ENCODE assay signal across 25 cellular contexts in the genomic region with DNA sequence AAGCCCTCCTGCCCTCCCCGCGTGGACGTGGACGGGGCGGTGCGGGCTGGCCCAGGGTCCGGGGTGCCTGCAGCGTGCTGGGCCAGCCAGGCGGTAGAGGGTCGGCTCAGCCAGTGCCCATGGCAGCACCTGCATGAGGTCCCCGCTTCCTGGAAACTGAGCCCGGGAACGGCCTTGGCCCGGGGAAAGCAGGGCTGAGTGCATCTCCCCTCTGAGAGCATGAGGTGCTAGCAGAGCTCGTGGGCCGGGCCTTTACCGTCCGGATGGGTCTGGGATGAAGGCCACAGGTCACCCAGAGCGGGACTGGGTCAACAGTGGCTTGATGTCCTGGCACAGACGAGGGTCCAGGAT. TPM values are rescaled to one million over a fixed set of nuclear protein-coding genes. Genes with fewer than 3 reads are reported as not detected.
DNase-seq lines count a peak whose midpoint lies in the region; ATAC-seq, FAIRE-seq and TF ChIP-seq lines count a peak whose summit lies in the region.
"Had no signal": no experiment of that assay in that cellular context is flagged by ENCODE, and none has a peak within 500 bp of the region (broad histone marks: within the 10 kb centered on the region; RNA-seq: fewer than 3 reads in every experiment).

No MANE protein-coding gene starts in this region.

- no peak for TF ChIP-seq CTCF in right lobe of liver (IDR thresholded peaks at IDR 0.05)
- TF ChIP-seq CTCF in D721Med (IDR thresholded peaks at IDR 0.05; ENCODE audit: insufficient read depth, missing control alignments), result no peak

- H3K9ac ChIP-seq in BLaER1, result no peak overlapping the region
- H3K9ac ChIP-seq: BLaER1 treated with 17β-estradiol and CSF1 and Interleukin-3, amounts not matched to agents 10 nM and 100 nM; neural progenitor cell had no signal

- no CpG with 5 or more reads among the region's 20 CpGs for WGBS in right lobe of liver (ENCODE audit: insufficient coverage, low coverage, low lambda C conversion rate, missing lambda C conversion rate)

- ATAC-seq in right lobe of liver (peak; percentile 11 to 73 (median 41)), GM21717 (IDR thresholded peaks at IDR 0.05; ENCODE audit: unreplicated experiment) (no peak)
- peak; percentile 52 for ATAC-seq in stimulated activated memory B cell treated with anti-CD40 and anti-IgM and Interleukin-4, amounts not matched to agents 10 μg/mL and 1 μg/mL and 100 μg/mL, for 72 hours
- ATAC-seq: stimulated activated effector memory CD8-positive, alpha-beta T cell treated with anti-CD3 and anti-CD28 coated beads, Interleukin-12 subunit alpha, Interleukin-12 subunit beta, amount 100 ng/mL, for 72 hours; T-helper 17 cell had no signal

- H3K4me3 ChIP-seq in BLaER1, result no peak overlapping the region
- no peak overlapping the region for H3K4me3 ChIP-seq in right lobe of liver
- H3K4me3 ChIP-seq: BLaER1 treated with 17β-estradiol and CSF1 and Interleukin-3, amounts not matched to agents 10 nM and 100 nM; HAP-1; neural progenitor cell; prostate gland; SK-N-MC; transverse colon had no signal

- H3K36me3 ChIP-seq in BLaER1 (no peaks in the 10 kb centered on the region), right lobe of liver (no peaks in the 10 kb centered on the region)
- H3K36me3 ChIP-seq: BLaER1 treated with 17β-estradiol and CSF1 and Interleukin-3, amounts not matched to agents 10 nM and 100 nM; HAP-1; neural progenitor cell; prostate gland; transverse colon had no signal

- H3K4me1 ChIP-seq in BLaER1 (peaks cover 40% of the 10 kb centered on the region), right lobe of liver (peaks cover 0 to 55% (median 27%) of the 10 kb centered on the region in 4 donors)
- H3K4me1 ChIP-seq: neural progenitor cell, prostate gland had no signal

- H4K20me1 ChIP-seq in BLaER1, result peaks cover 26% of the 10 kb centered on the region; the same call in 1 of the 2 replicates

- no peak for TF ChIP-seq POLR2A in right lobe of liver (IDR thresholded peaks at IDR 0.05)

- H3K4me1 Mint-ChIP-seq in stimulated activated memory B cell treated with anti-CD40 and anti-IgM and Interleukin-4, amounts not matched to agents 10 μg/mL and 1 μg/mL and 100 μg/mL, for 72 hours, result peaks cover 52% of the 10 kb centered on the region
- H3K4me1 Mint-ChIP-seq: neural progenitor cell had no signal

- H3K27ac Mint-ChIP-seq in stimulated activated memory B cell treated with anti-CD40 and anti-IgM and Interleukin-4, amounts not matched to agents 10 μg/mL and 1 μg/mL and 100 μg/mL, for 72 hours, result peak overlapping the region; percentile 90
- H3K27ac Mint-ChIP-seq: endodermal cell, neural progenitor cell, T-helper 17 cell had no signal

- DNase-seq in caudate nucleus (lab: John Stamatoyannopoulos, UW), result no peak
- DNase-seq in right lobe of liver, result peak in 1 of 3 donors; percentile 59
- DNase-seq in NCI-H187 (lab: John Stamatoyannopoulos, UW), result no peak
- DNase-seq in D721Med (ENCODE audit: insufficient read length, low spot score), result no peak
- no peak for DNase-seq in cortex of kidney (lab: John Stamatoyannopoulos, UW)
- DNase-seq: ACHN; activated CD4-positive, alpha-beta T cell treated with anti-CD3 and anti-CD28 coated beads, Interleukin-2, amount 50 U/mL, for 1 hour; activated naive CD8-positive, alpha-beta T cell treated with anti-CD3 and anti-CD28 coated beads for 36 hours; Calu3; endodermal cell; midbrain; NCI-H1436; NCI-H524 treated with DMSO at 0.1 percent for 48 hours; stimulated activated CD4-positive, alpha-beta T cell treated with anti-CD3 and anti-CD28 coated beads, Interleukin-1b, Interleukin-23, amount 100 ng/mL, for 48 hours; T-helper 17 cell; transverse colon had no signal

- H3K4me2 ChIP-seq in BLaER1, result peak overlapping the region; percentile 91; the same call in 1 of the 2 replicates
- H3K4me2 ChIP-seq: neural progenitor cell had no signal

- H3K4me3 Mint-ChIP-seq in stimulated activated memory B cell treated with anti-CD40 and anti-IgM and Interleukin-4, amounts not matched to agents 10 μg/mL and 1 μg/mL and 100 μg/mL, for 72 hours, result no peak overlapping the region
- H3K4me3 Mint-ChIP-seq: activated naive CD8-positive, alpha-beta T cell treated with anti-CD3 and anti-CD28 coated beads for 36 hours; endodermal cell; neural progenitor cell; stimulated activated effector memory CD8-positive, alpha-beta T cell treated with anti-CD3 and anti-CD28 coated beads, Interleukin-12 subunit alpha, Interleukin-12 subunit beta, amount 100 ng/mL, for 72 hours; T-helper 17 cell had no signal

- intact Hi-C loops in right lobe of liver (cut with DNase I), result no loop called here

- peaks cover 8% of the 10 kb centered on the region for H3K9me3 Mint-ChIP-seq in stimulated activated memory B cell treated with anti-CD40 and anti-IgM and Interleukin-4, amounts not matched to agents 10 μg/mL and 1 μg/mL and 100 μg/mL, for 72 hours
- H3K9me3 Mint-ChIP-seq: activated naive CD8-positive, alpha-beta T cell treated with anti-CD3 and anti-CD28 coated beads for 36 hours; endodermal cell; neural progenitor cell; stimulated activated effector memory CD8-positive, alpha-beta T cell treated with anti-CD3 and anti-CD28 coated beads, Interleukin-12 subunit alpha, Interleukin-12 subunit beta, amount 100 ng/mL, for 72 hours had no signal

- no peaks in the 10 kb centered on the region for H3K27me3 Mint-ChIP-seq in stimulated activated memory B cell treated with anti-CD40 and anti-IgM and Interleukin-4, amounts not matched to agents 10 μg/mL and 1 μg/mL and 100 μg/mL, for 72 hours
- H3K27me3 Mint-ChIP-seq: activated naive CD8-positive, alpha-beta T cell treated with anti-CD3 and anti-CD28 coated beads for 36 hours; T-helper 17 cell had no signal

- H3K36me3 Mint-ChIP-seq in stimulated activated memory B cell treated with anti-CD40 and anti-IgM and Interleukin-4, amounts not matched to agents 10 μg/mL and 1 μg/mL and 100 μg/mL, for 72 hours, result no peaks in the 10 kb centered on the region
- H3K36me3 Mint-ChIP-seq: neural progenitor cell; stimulated activated effector memory CD8-positive, alpha-beta T cell treated with anti-CD3 and anti-CD28 coated beads, Interleukin-12 subunit alpha, Interleukin-12 subunit beta, amount 100 ng/mL, for 72 hours had no signal

- no peak for FAIRE-seq in D721Med (lab: Jason Lieb, UNC)

- H3K27ac ChIP-seq in BLaER1 (0 out of 2 replicates have a peak overlapping the region, but pooled peaks have one; percentile 90), caudate nucleus (ENCODE audit: low read depth, low read length) (peak overlapping the region; percentile 37), right lobe of liver (peak overlapping the region in 1 of 3 donors; percentile 10)
- H3K27ac ChIP-seq: neural progenitor cell, prostate gland, SK-N-MC had no signal

- no peaks in the 10 kb centered on the region for H3K27me3 ChIP-seq in BLaER1
- no peaks in the 10 kb centered on the region for H3K27me3 ChIP-seq in right lobe of liver
- H3K27me3 ChIP-seq: BLaER1 treated with 17β-estradiol and CSF1 and Interleukin-3, amounts not matched to agents 10 nM and 100 nM; neural progenitor cell; transverse colon had no signal

- H3K9me3 ChIP-seq in BLaER1, result no peaks in the 10 kb centered on the region
- H3K9me3 ChIP-seq in right lobe of liver, result no peaks in the 10 kb centered on the region
- H3K9me3 ChIP-seq: BLaER1 treated with 17β-estradiol and CSF1 and Interleukin-3, amounts not matched to agents 10 nM and 100 nM; HAP-1; prostate gland; transverse colon had no signal

RNA-seq across cellular contexts. Expression of gene TSHZ1, which starts 39.8 kb away (rescaled TPM):
- 10 to 100 TPM in 2 of 6 experiments, 1 to 10 TPM in 4; 6.4 to 13.3 (median 9.6) TPM for total RNA-seq in right lobe of liver

RNA-seq across cellular contexts. Expression of gene PTGR3, which starts 41.5 kb away (rescaled TPM):
- 10 to 100 TPM in 5 of 6 experiments, 1 to 10 TPM in 1; 9.4 to 30.1 (median 19.8) TPM for total RNA-seq in right lobe of liver
